Comparison of ENCODE assay signal across 15 cellular contexts in genomic region chr21:38120984-38121855, GRCh38.
DNase-seq lines count a peak whose midpoint lies in the region; ATAC-seq and TF ChIP-seq lines count a peak whose summit lies in the region.
"Had no signal": no experiment of that assay in that cellular context is flagged by ENCODE, and none has a peak within 500 bp of the region (broad histone marks: within the 10 kb centered on the region; RNA-seq: fewer than 3 reads in every experiment).

No MANE protein-coding gene starts in this region.

- no peaks in the 10 kb centered on the region for H3K4me1 Mint-ChIP-seq in naive thymus-derived CD4-positive, alpha-beta T cell

- H3K4me3 ChIP-seq in naive thymus-derived CD4-positive, alpha-beta T cell (ENCODE audit: low read length) = no peak overlapping the region
- H3K4me3 ChIP-seq in mucosa of descending colon = no peak overlapping the region

- no peaks in the 10 kb centered on the region for H3K4me1 ChIP-seq in naive thymus-derived CD4-positive, alpha-beta T cell (ENCODE audit: control insufficient read depth in 2 of 2, insufficient read depth in 2 of 2, low read length in 2 of 2)
- H3K4me1 ChIP-seq in mucosa of descending colon (ENCODE audit: low read depth) = no peaks in the 10 kb centered on the region

- POLR2A ChIA-PET in naive thymus-derived CD4-positive, alpha-beta T cell (lab: Charles Lee) = no interaction called here

- no peak overlapping the region for H3K4me3 Mint-ChIP-seq in naive thymus-derived CD4-positive, alpha-beta T cell
- H3K4me3 Mint-ChIP-seq: CD8-positive, alpha-beta T cell had no signal

- DNase-seq in NCI-H2227 (lab: John Stamatoyannopoulos, UW; ENCODE audit: unreplicated experiment) = peak; percentile 89
- DNase-seq in SHP77 treated with DMSO at 0.1 percent for 48 hours (lab: John Stamatoyannopoulos, UW) = peak; percentile 58
- DNase-seq in inferior parietal cortex (ENCODE audit: extremely low spot score) = peak; percentile 47
- no peak for DNase-seq in naive thymus-derived CD4-positive, alpha-beta T cell
- DNase-seq in putamen (ENCODE audit: low spot score) = no peak
- no peak for DNase-seq in mucosa of descending colon
- DNase-seq: CD8-positive, alpha-beta T cell; DMS 273 treated with DMSO at 0.1 percent for 48 hours; IMR-90; NCI-H1417 treated with DMSO at 0.1 percent for 48 hours; NCI-H2029; NCI-H69; PC-3 had no signal

- CTCF ChIA-PET in naive thymus-derived CD4-positive, alpha-beta T cell (lab: Charles Lee) = no interaction called here

- peaks cover 4 to 13% (median 9%) of the 10 kb centered on the region in 5 donors for H3K27me3 Mint-ChIP-seq in naive thymus-derived CD4-positive, alpha-beta T cell

- H3K9me3 ChIP-seq in naive thymus-derived CD4-positive, alpha-beta T cell (ENCODE audit: control insufficient read depth in 2 of 3, low read length in 3 of 3) = no peaks in the 10 kb centered on the region
- H3K9me3 ChIP-seq in mucosa of descending colon = no peaks in the 10 kb centered on the region

- H3K9me3 Mint-ChIP-seq in naive thymus-derived CD4-positive, alpha-beta T cell = no peaks in the 10 kb centered on the region
- H3K9me3 Mint-ChIP-seq: CD8-positive, alpha-beta T cell had no signal

- H3K27ac Mint-ChIP-seq in naive thymus-derived CD4-positive, alpha-beta T cell = no peak overlapping the region
- H3K27ac Mint-ChIP-seq: CD8-positive, alpha-beta T cell had no signal

- no peak for TF ChIP-seq CTCF in mucosa of descending colon (IDR thresholded peaks at IDR 0.05)

- H3K36me3 Mint-ChIP-seq in naive thymus-derived CD4-positive, alpha-beta T cell = no peaks in the 10 kb centered on the region
- H3K36me3 Mint-ChIP-seq: CD8-positive, alpha-beta T cell had no signal

- no peak for ATAC-seq in naive thymus-derived CD4-positive, alpha-beta T cell
- ATAC-seq in GM19452 (IDR thresholded peaks at IDR 0.05; ENCODE audit: unreplicated experiment) (no peak), mucosa of descending colon (no peak)
- ATAC-seq: CD8-positive, alpha-beta T cell; HCT116; PC-3 had no signal

- H3K36me3 ChIP-seq in naive thymus-derived CD4-positive, alpha-beta T cell (ENCODE audit: control insufficient read depth in 2 of 3, insufficient read depth in 3 of 3, low read length in 3 of 3) = no peaks in the 10 kb centered on the region
- H3K36me3 ChIP-seq in mucosa of descending colon (ENCODE audit: low read depth) = no peaks in the 10 kb centered on the region

- intact Hi-C loops in naive thymus-derived CD4-positive, alpha-beta T cell (cut with micrococcal nuclease) = no loop called here
- intact Hi-C loops in mucosa of descending colon (cut with DNase I, micrococcal nuclease) = loop anchor here in 1 of 2 donors (10.0 kb wide), 1 partner anchor 406 kb away; no protein-coding TSS in a partner anchor

- H3K27ac ChIP-seq in naive thymus-derived CD4-positive, alpha-beta T cell (ENCODE audit: low read depth, low read length) = no peak overlapping the region

- H3K27me3 ChIP-seq in naive thymus-derived CD4-positive, alpha-beta T cell (ENCODE audit: control insufficient read depth in 2 of 2, insufficient read depth in 2 of 2, low read length in 2 of 2) = no peaks in the 10 kb centered on the region

Comparison
In these comparisons a context has a peak if more than half of its experiments do, and no peak if none do; other contexts are left out.
1. DNase-seq: peak in NCI-H2227 (single experiment), SHP77 treated with DMSO at 0.1 percent for 48 hours (single experiment) and inferior parietal cortex (single experiment); none in naive thymus-derived CD4-positive, alpha-beta T cell (0 of 9), putamen (single experiment) and mucosa of descending colon (0 of 3).